ENCODE assay signal across 8 cellular contexts in genomic region chr13:110615005-110615321, GRCh38. TPM values are rescaled to one million over a fixed set of nuclear protein-coding genes. Genes with fewer than 3 reads are reported as not detected.
DNase-seq lines count a peak whose midpoint lies in the region; ATAC-seq lines count a peak whose summit lies in the region.

No MANE protein-coding gene starts in this region.

- peak overlapping the region; percentile 86 for H3K4me3 ChIP-seq in HUES64 (ENCODE audit: low read length)
- H3K4me3 ChIP-seq in stomach smooth muscle (ENCODE audit: low read length in 2 of 2) = peak overlapping the region; percentile 78 to 89

- peaks cover 28% of the 10 kb centered on the region for H3K4me1 Mint-ChIP-seq in activated naive CD8-positive, alpha-beta T cell treated with anti-CD3 and anti-CD28 coated beads for 36 hours
- H3K4me1 Mint-ChIP-seq in immature natural killer cell = peaks cover 14 to 35% of the 10 kb centered on the region in 2 donors

- peaks cover 7% of the 10 kb centered on the region for H3K9me3 Mint-ChIP-seq in activated naive CD8-positive, alpha-beta T cell treated with anti-CD3 and anti-CD28 coated beads for 36 hours
- H3K9me3 Mint-ChIP-seq in immature natural killer cell = no peaks in the 10 kb centered on the region

- no peak overlapping the region for H3K27ac ChIP-seq in HUES64 (ENCODE audit: low read depth, low read length)
- peak overlapping the region; percentile 90 for H3K27ac ChIP-seq in stomach smooth muscle (ENCODE audit: low read length)

- H3K27me3 ChIP-seq in HUES64 (ENCODE audit: insufficient read depth, low read length) (peaks cover 4% of the 10 kb centered on the region), stomach smooth muscle (ENCODE audit: control insufficient read depth in 1 of 2, insufficient read depth in 2 of 2, low read length in 2 of 2) (no peaks in the 10 kb centered on the region)

- H3K27me3 Mint-ChIP-seq in activated naive CD8-positive, alpha-beta T cell treated with anti-CD3 and anti-CD28 coated beads for 36 hours = no peaks in the 10 kb centered on the region
- peaks cover 0 to 3% (median 0%) of the 10 kb centered on the region in 3 donors for H3K27me3 Mint-ChIP-seq in immature natural killer cell (ENCODE audit: low read depth in 3 of 3)

- H3K4me1 ChIP-seq in HUES64 (ENCODE audit: insufficient read depth, low read length) (peaks cover 27% of the 10 kb centered on the region), stomach smooth muscle (ENCODE audit: control insufficient read depth, insufficient read depth, low read length) (peaks cover 39% of the 10 kb centered on the region)

- H3K36me3 Mint-ChIP-seq in activated naive CD8-positive, alpha-beta T cell treated with anti-CD3 and anti-CD28 coated beads for 36 hours = peaks cover 6% of the 10 kb centered on the region
- H3K36me3 Mint-ChIP-seq in immature natural killer cell = no peaks in the 10 kb centered on the region

- peak overlapping the region; percentile 93 for H3K27ac Mint-ChIP-seq in activated naive CD8-positive, alpha-beta T cell treated with anti-CD3 and anti-CD28 coated beads for 36 hours
- H3K27ac Mint-ChIP-seq in immature natural killer cell = peak overlapping the region; percentile 61 to 92 (median 80)

- peak overlapping the region; percentile 92 for H3K4me3 Mint-ChIP-seq in activated naive CD8-positive, alpha-beta T cell treated with anti-CD3 and anti-CD28 coated beads for 36 hours
- peak overlapping the region; percentile 86 to 92 (median 90) for H3K4me3 Mint-ChIP-seq in immature natural killer cell

- H3K9ac ChIP-seq in HUES64 (ENCODE audit: low read depth, low read length) = no peak overlapping the region
- peak overlapping the region; percentile 87 to 90 for H3K9ac ChIP-seq in stomach smooth muscle (ENCODE audit: low read length in 2 of 2)

- no peak for DNase-seq in activated naive CD8-positive, alpha-beta T cell treated with anti-CD3 and anti-CD28 coated beads for 36 hours
- DNase-seq in immature natural killer cell (no peak), OCI-M1 (lab: John Stamatoyannopoulos, UW) (no peak), germinal center (ENCODE audit: low spot score) (no peak)

- 88% methylated on average over 11 of the region's 11 CpGs for WGBS in HUES64

- H3K9me3 ChIP-seq in HUES64 (ENCODE audit: insufficient read depth, low read depth, low read length) (no peaks in the 10 kb centered on the region), stomach smooth muscle (ENCODE audit: control insufficient read depth in 2 of 2, low read length in 2 of 2) (no peaks in the 10 kb centered on the region)

- ATAC-seq in HG02588 (IDR thresholded peaks at IDR 0.05; ENCODE audit: unreplicated experiment) (no peak), HG03139 (IDR thresholded peaks at IDR 0.05; ENCODE audit: unreplicated experiment) (no peak)

- H3K36me3 ChIP-seq in HUES64 (ENCODE audit: insufficient read depth, low read length) (no peaks in the 10 kb centered on the region), stomach smooth muscle (ENCODE audit: control insufficient read depth in 2 of 2, insufficient read depth in 2 of 2, low read length in 2 of 2) (no peaks in the 10 kb centered on the region)

RNA-seq across cellular contexts. Expression of gene NAXD, which starts 0.4 kb away (rescaled TPM):
- 17.3 TPM for polyA plus RNA-seq in HUES64 (2013, experiment 1 of 2)
- polyA plus RNA-seq in HUES64 (2013, experiment 2 of 2) = 18.2 TPM
- 10 to 100 TPM; 20.8 to 21.1 TPM for total RNA-seq in activated naive CD8-positive, alpha-beta T cell treated with anti-CD3 and anti-CD28 coated beads for 36 hours
- 10 to 100 TPM in 1 of 3 donors, 1 to 10 TPM in 2; 4.4 to 13.4 (median 7.7) TPM for polyA plus RNA-seq in immature natural killer cell

RNA-seq across cellular contexts. Expression of gene RAB20, which starts 53.4 kb away (rescaled TPM):
- polyA plus RNA-seq in HUES64 (2013, experiment 1 of 2) = 8.6 TPM
- 9.6 TPM for polyA plus RNA-seq in HUES64 (2013, experiment 2 of 2)
- 10 to 100 TPM; 10.7 to 10.9 TPM for total RNA-seq in activated naive CD8-positive, alpha-beta T cell treated with anti-CD3 and anti-CD28 coated beads for 36 hours
- polyA plus RNA-seq in immature natural killer cell = 1 to 10 TPM in 1 of 3 donors, under 1 TPM in 2; 0.39 to 2.7 (median 0.52) TPM
